In genomic region chr1:35769759-35770446, GRCh38 we compare ENCODE assay signal across 8 cellular contexts. TPM values are rescaled to one million over a fixed set of nuclear protein-coding genes. Genes with fewer than 3 reads are reported as not detected.
DNase-seq lines count a peak whose midpoint lies in the region; FAIRE-seq and TF ChIP-seq lines count a peak whose summit lies in the region.

Gene CLSPN, minus strand, starts transcription at chr1:35769978. Its CDS starts 108 bp downstream, at chr1:35769870.

- peaks cover 9 to 11% of the 10 kb centered on the region in 2 experiments for H3K4me1 ChIP-seq in neutrophil (ENCODE audit: control insufficient read depth in 1 of 2, insufficient read depth in 1 of 2, low read depth in 1 of 2, low read length in 1 of 2)

- in situ Hi-C loops in SK-MEL-5 (cut with HindIII; ENCODE audit: low pct_unique_long_range_greater_than_20kb, low sequenced_read_pairs) = no loop called here

- CTCF ChIA-PET in HEK293T (lab: Yijun Ruan, JAX) = interaction anchor here (0.5 to 3.0 kb wide), 7 partner anchors 43 to 617 kb away, joined by 3 to 8 read pairs (median 4); no protein-coding TSS in a partner anchor

- POLR2A ChIA-PET in HEK293T (lab: Yijun Ruan, JAX) = interaction anchor here (0.7 to 2.7 kb wide), 53 partner anchors 8 to 917 kb away, joined by 3 to 42 read pairs (median 4); partner anchors contain the start of genes AGO1, AGO3, C1orf216 and KIAA0319L

- no peaks in the 10 kb centered on the region for H3K27me3 ChIP-seq in neutrophil

- H3K4me3 ChIP-seq in neutrophil (ENCODE audit: low read depth in 1 of 2, low read length in 1 of 2) = peak within 1 kb of the TSS; percentile 84 to 85

- no peak for FAIRE-seq in frontal cortex (lab: Jason Lieb, UNC)

- no peaks in the 10 kb centered on the region for H3K9me3 ChIP-seq in neutrophil

- H3K36me3 ChIP-seq in neutrophil = no peaks in the 10 kb centered on the region

- TF ChIP-seq CTCF in neutrophil (IDR thresholded peaks at IDR 0.05) = no peak

- H3K27ac ChIP-seq in neutrophil = peak within 1 kb of the TSS; percentile 82

- DNase-seq in GF-D8 (lab: John Stamatoyannopoulos, UW) (peak; percentile 90), HEK293T (ENCODE audit: extremely low spot score) (peak; percentile 97), MV-4-11 (lab: John Stamatoyannopoulos, UW) (peak; percentile 95), SK-MEL-5 (ENCODE audit: low read depth, low spot score) (peak; percentile 94), frontal cortex (ENCODE audit: low spot score in 2 of 2) (peak; percentile 91 to 98), superior temporal gyrus (ENCODE audit: extremely low spot score) (peak; percentile 92)
- DNase-seq in activated naive CD4-positive, alpha-beta T cell treated with Interleukin-2 at 50 U/mL for 16 hours = peak; percentile 96

TF ChIP-seq in HEK293T, 16 proteins besides CTCF, POLR2A, EP300 and RAD21:
- TF ChIP-seq ZNF384 (IDR thresholded peaks at IDR 0.05) (no peak), SP1 (IDR thresholded peaks at IDR 0.05) (no peak), ARNT (IDR thresholded peaks at IDR 0.05) (no peak), ELF4 (IDR thresholded peaks at IDR 0.05) (peak; percentile 75), CTBP1 (IDR thresholded peaks at IDR 0.05; ENCODE audit: borderline replicate concordance) (no peak), L3MBTL2 (conservative IDR thresholded peaks at IDR 0.05) (peak; percentile 89), FOXM1 (IDR thresholded peaks at IDR 0.05; ENCODE audit: borderline replicate concordance) (no peak)
TF ChIP-seq in HEK293T: peak in this region for 2.

RNA-seq across cellular contexts. Expression of gene CLSPN, which starts in this region (rescaled TPM):
- total RNA-seq in SK-MEL-5 (2014; rRNA removed; shearing (Covaris generic)) = 12.5 and 14.3 TPM in 2 replicates
- polyA plus RNA-seq in SK-MEL-5 (2015; cell fraction: cytosol; rRNA removed) = 19.8 and 21.5 TPM in 2 replicates
- polyA plus RNA-seq in SK-MEL-5 (2015; cell fraction: nucleus; rRNA removed) = 8.0 and 8.9 TPM in 2 replicates
- total RNA-seq in frontal cortex = 4.5 TPM

Comparison
In these comparisons a context has a peak if more than half of its experiments do, and no peak if none do; other contexts are left out.
1. Peak in every context shown above with its lines: DNase-seq, H3K4me3 ChIP-seq and H3K27ac ChIP-seq.